In the genomic region with DNA sequence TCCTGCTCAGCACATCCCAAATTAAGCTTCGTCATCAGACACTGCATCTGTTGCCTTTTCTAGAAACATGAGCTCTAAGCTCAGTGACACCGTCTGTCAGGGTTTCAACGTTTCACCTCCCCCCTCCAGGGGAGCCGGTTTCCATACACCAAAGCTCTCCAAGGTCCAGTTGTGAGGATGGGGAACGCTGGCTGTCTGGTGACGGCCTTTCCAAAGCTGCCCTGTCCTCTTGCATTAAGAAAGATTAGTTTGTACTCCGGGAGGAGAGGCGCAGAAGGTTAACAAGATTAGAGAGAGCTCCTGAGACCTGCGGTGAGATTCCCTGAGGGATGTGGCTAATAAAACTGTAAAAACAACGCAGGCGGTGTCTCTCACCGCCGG, we compare ENCODE assay signal across 8 cellular contexts. TPM values are rescaled to one million over a fixed set of nuclear protein-coding genes. Genes with fewer than 3 reads are reported as not detected.
A peak's percentile ranks its signal among the peaks of the same experiment; 100 is the strongest.
DNase-seq lines count a peak whose midpoint lies in the region; ATAC-seq and TF ChIP-seq lines count a peak whose summit lies in the region.

No MANE protein-coding gene starts in this region.

- ATAC-seq in GM18511 (IDR thresholded peaks at IDR 0.05; ENCODE audit: unreplicated experiment) (peak; percentile 9), HG03045 (IDR thresholded peaks at IDR 0.05; ENCODE audit: unreplicated experiment) (peak; percentile 6), naive B cell (ENCODE audit: low read depth in 2 of 2) (no peak), GM21423 (IDR thresholded peaks at IDR 0.05; ENCODE audit: unreplicated experiment) (no peak), heart right ventricle (no peak)
- ATAC-seq in activated CD4-positive, CD25-positive, alpha-beta regulatory T cell treated with anti-CD3 and anti-CD28 coated beads, Interleukin-2, amount 50 U/mL, for 24 hours = no peak

- no peak for TF ChIP-seq CTCF in heart right ventricle (IDR thresholded peaks at IDR 0.05)

- H3K36me3 Mint-ChIP-seq in activated CD4-positive, alpha-beta memory T cell treated with anti-CD3 and anti-CD28 coated beads, Interleukin-2, amount 10 ng/mL, durations not matched to agents 7 days and 5 days (ENCODE audit: low read depth) = peaks cover 32% of the 10 kb centered on the region
- H3K36me3 Mint-ChIP-seq in naive B cell = no peaks in the 10 kb centered on the region

- no peaks in the 10 kb centered on the region for H3K9me3 ChIP-seq in heart right ventricle

- intact Hi-C loops in heart right ventricle (cut with DNase I) = loop anchor here in 1 of 10 donors (10.0 kb wide), 1 partner anchor 937 kb away; no protein-coding TSS in a partner anchor

- POLR2A ChIA-PET in activated CD4-positive, alpha-beta memory T cell treated with anti-CD3 and anti-CD28 coated beads, Interleukin-2, amount 10 ng/mL, durations not matched to agents 7 days and 5 days (lab: Charles Lee) = no interaction called here

- peaks cover 48% of the 10 kb centered on the region for H3K4me1 Mint-ChIP-seq in activated CD4-positive, alpha-beta memory T cell treated with anti-CD3 and anti-CD28 coated beads, Interleukin-2, amount 10 ng/mL, durations not matched to agents 7 days and 5 days
- peaks cover 25 to 38% (median 34%) of the 10 kb centered on the region in 3 donors for H3K4me1 Mint-ChIP-seq in naive B cell

- H3K27me3 Mint-ChIP-seq in activated CD4-positive, alpha-beta memory T cell treated with anti-CD3 and anti-CD28 coated beads, Interleukin-2, amount 10 ng/mL, durations not matched to agents 7 days and 5 days = no peaks in the 10 kb centered on the region
- no peaks in the 10 kb centered on the region for H3K27me3 Mint-ChIP-seq in naive B cell

- CTCF ChIA-PET in activated CD4-positive, alpha-beta memory T cell treated with anti-CD3 and anti-CD28 coated beads, Interleukin-2, amount 10 ng/mL, durations not matched to agents 7 days and 5 days (lab: Charles Lee) = no interaction called here

- H3K4me1 ChIP-seq in heart right ventricle = peaks cover 0 to 13% (median 10%) of the 10 kb centered on the region in 9 donors

- no peaks in the 10 kb centered on the region for H3K36me3 ChIP-seq in heart right ventricle

- peak overlapping the region in 1 of 10 donors; percentile 74 for H3K27ac ChIP-seq in heart right ventricle

- no peaks in the 10 kb centered on the region for H3K27me3 ChIP-seq in heart right ventricle

- peak overlapping the region in 2 of 10 donors; percentile 7 to 46 for H3K4me3 ChIP-seq in heart right ventricle

- TF ChIP-seq POLR2A in erythroblast (IDR thresholded peaks at IDR 0.05; ENCODE audit: low read length) = no peak

- WGBS in heart right ventricle, 2 donors = 23% methylated on average over 13 of the region's 13 CpGs

- DNase-seq in activated CD4-positive, alpha-beta memory T cell treated with anti-CD3 and anti-CD28 coated beads, Interleukin-2, amount 10 ng/mL, durations not matched to agents 7 days and 5 days = peak; percentile 31
- DNase-seq in naive B cell = no peak
- DNase-seq in heart right ventricle = no peak
- DNase-seq in erythroblast (lab: John Stamatoyannopoulos, UW) = no peak

- H3K9me3 Mint-ChIP-seq in activated CD4-positive, alpha-beta memory T cell treated with anti-CD3 and anti-CD28 coated beads, Interleukin-2, amount 10 ng/mL, durations not matched to agents 7 days and 5 days = no peaks in the 10 kb centered on the region
- H3K9me3 Mint-ChIP-seq in naive B cell = peaks cover 0 to 6% (median 0%) of the 10 kb centered on the region in 7 donors

- peak overlapping the region; percentile 92 for H3K4me3 Mint-ChIP-seq in activated CD4-positive, alpha-beta memory T cell treated with anti-CD3 and anti-CD28 coated beads, Interleukin-2, amount 10 ng/mL, durations not matched to agents 7 days and 5 days
- peak overlapping the region in 6 of 8 donors; percentile 63 to 89 (median 80) for H3K4me3 Mint-ChIP-seq in naive B cell

- H3K27ac Mint-ChIP-seq in activated CD4-positive, alpha-beta memory T cell treated with anti-CD3 and anti-CD28 coated beads, Interleukin-2, amount 10 ng/mL, durations not matched to agents 7 days and 5 days = peak overlapping the region; percentile 92
- H3K27ac Mint-ChIP-seq in naive B cell = peak overlapping the region in 4 of 6 donors; percentile 70 to 96 (median 92)

RNA-seq across cellular contexts. Expression of gene ASMT, which starts 43.2 kb away (rescaled TPM):
- total RNA-seq in activated CD4-positive, alpha-beta memory T cell treated with anti-CD3 and anti-CD28 coated beads, Interleukin-2, amount 10 ng/mL, durations not matched to agents 7 days and 5 days = under 1 TPM; 0.40 to 0.48 TPM
- polyA plus RNA-seq in naive B cell (ENCODE audit: low read depth in 6 of 6) (not detected), heart right ventricle (under 1 TPM; 0.09 to 0.37 TPM)
- not detected for total RNA-seq in heart right ventricle

Comparison
In these comparisons a context has a peak if more than half of its experiments do, and no peak if none do; other contexts are left out.
1. ATAC-seq: peak in GM18511 (single experiment) and HG03045 (single experiment); none in naive B cell (0 of 2), activated CD4-positive, CD25-positive, alpha-beta regulatory T cell treated with anti-CD3 and anti-CD28 coated beads, Interleukin-2, amount 50 U/mL, for 24 hours (0 of 2), GM21423 (single experiment) and heart right ventricle (0 of 8).